Comparison of ENCODE assay signal across 9 cellular contexts in genomic region chr3:48468329-48468731, GRCh38. TPM values are rescaled to one million over a fixed set of nuclear protein-coding genes. Genes with fewer than 3 reads are reported as not detected.
A peak's percentile ranks its signal among the peaks of the same experiment; 100 is the strongest.
DNase-seq lines count a peak whose midpoint lies in the region; ATAC-seq and TF ChIP-seq lines count a peak whose summit lies in the region.
"Had no signal": no experiment of that assay in that cellular context is flagged by ENCODE, and none has a peak within 500 bp of the region (broad histone marks: within the 10 kb centered on the region; RNA-seq: fewer than 3 reads in every experiment).

No MANE protein-coding gene starts in this region.

- no peak overlapping the region for H3K4me3 ChIP-seq in mucosa of descending colon

- H3K9me3 ChIP-seq in mucosa of descending colon, result no peaks in the 10 kb centered on the region

- TF ChIP-seq CTCF in mucosa of descending colon (IDR thresholded peaks at IDR 0.05) (no peak), type B pancreatic cell (conservative IDR thresholded peaks at IDR 0.05) (no peak), GM13976 (IDR thresholded peaks at IDR 0.05; ENCODE audit: borderline replicate concordance, control extremely low read depth, extremely low read depth, insufficient read depth, missing control alignments) (no peak)

- in situ Hi-C loops in GM13976 (cut with MboI; ENCODE audit: low sequenced_read_pairs, unreplicated experiment), result no loop called here

- peaks cover 60% of the 10 kb centered on the region for H3K4me1 ChIP-seq in mucosa of descending colon (ENCODE audit: low read depth)

- CTCF ChIA-PET in activated naive CD4-positive, alpha-beta T cell treated with anti-CD3 and anti-CD28 coated beads, Interleukin-2, amount 10 ng/mL, durations not matched to agents 7 days and 5 days (lab: Charles Lee), result interaction anchor here (1.9 to 3.6 kb wide), 3 partner anchors 10 to 40 kb away, joined by 6 to 25 read pairs (median 13); no protein-coding TSS in a partner anchor

- no peak for DNase-seq in activated naive CD4-positive, alpha-beta T cell treated with anti-CD3 and anti-CD28 coated beads, Interleukin-2, amount 10 ng/mL, durations not matched to agents 7 days and 5 days
- DNase-seq in activated naive CD4-positive, alpha-beta T cell treated with Interleukin-2 at 50 U/mL for 16 hours, result no peak
- no peak for DNase-seq in activated naive CD8-positive, alpha-beta T cell treated with anti-CD3 and anti-CD28 coated beads for 36 hours
- DNase-seq in mucosa of descending colon, result peak in 2 of 3 donors; percentile 64 to 68
- no peak for DNase-seq in type B pancreatic cell (ENCODE audit: extremely low spot score, unreplicated experiment)
- no peak for DNase-seq in NCI-H526 treated with DMSO at 0.1 percent for 48 hours (lab: John Stamatoyannopoulos, UW)
- DNase-seq in GM13976 (ENCODE audit: low spot score), result no peak
- DNase-seq in NCI-H526 (lab: John Stamatoyannopoulos, UW), result no peak
- DNase-seq: NCI-H2081 treated with DMSO at 0.1 percent for 48 hours had no signal

- no peaks in the 10 kb centered on the region for H3K9me3 Mint-ChIP-seq in activated naive CD4-positive, alpha-beta T cell treated with anti-CD3 and anti-CD28 coated beads, Interleukin-2, amount 10 ng/mL, durations not matched to agents 7 days and 5 days
- H3K9me3 Mint-ChIP-seq in activated naive CD8-positive, alpha-beta T cell treated with anti-CD3 and anti-CD28 coated beads for 36 hours, result no peaks in the 10 kb centered on the region
- H3K9me3 Mint-ChIP-seq in type B pancreatic cell, result no peaks in the 10 kb centered on the region

- H3K27me3 Mint-ChIP-seq in activated naive CD4-positive, alpha-beta T cell treated with anti-CD3 and anti-CD28 coated beads, Interleukin-2, amount 10 ng/mL, durations not matched to agents 7 days and 5 days, result no peaks in the 10 kb centered on the region
- H3K27me3 Mint-ChIP-seq in activated naive CD8-positive, alpha-beta T cell treated with anti-CD3 and anti-CD28 coated beads for 36 hours, result no peaks in the 10 kb centered on the region
- H3K27me3 Mint-ChIP-seq in type B pancreatic cell, result no peaks in the 10 kb centered on the region

- intact Hi-C loops in mucosa of descending colon (cut with DNase I, micrococcal nuclease), result loop anchor here in 1 of 2 donors (5.0 kb wide), 1 partner anchor 79 kb away; no protein-coding TSS in a partner anchor

- H3K36me3 ChIP-seq in mucosa of descending colon (ENCODE audit: low read depth), result peaks cover 4% of the 10 kb centered on the region

- H3K27ac Mint-ChIP-seq in activated naive CD4-positive, alpha-beta T cell treated with anti-CD3 and anti-CD28 coated beads, Interleukin-2, amount 10 ng/mL, durations not matched to agents 7 days and 5 days, result peak overlapping the region; percentile 91
- H3K27ac Mint-ChIP-seq in activated naive CD8-positive, alpha-beta T cell treated with anti-CD3 and anti-CD28 coated beads for 36 hours, result peak overlapping the region; percentile 96
- peak overlapping the region; percentile 100 for H3K27ac Mint-ChIP-seq in type B pancreatic cell

- H3K4me3 Mint-ChIP-seq in activated naive CD4-positive, alpha-beta T cell treated with anti-CD3 and anti-CD28 coated beads, Interleukin-2, amount 10 ng/mL, durations not matched to agents 7 days and 5 days, result peak overlapping the region; percentile 93
- peak overlapping the region; percentile 95 for H3K4me3 Mint-ChIP-seq in activated naive CD8-positive, alpha-beta T cell treated with anti-CD3 and anti-CD28 coated beads for 36 hours
- peak overlapping the region; percentile 21 for H3K4me3 Mint-ChIP-seq in type B pancreatic cell

- peaks cover 65% of the 10 kb centered on the region for H3K4me1 Mint-ChIP-seq in activated naive CD4-positive, alpha-beta T cell treated with anti-CD3 and anti-CD28 coated beads, Interleukin-2, amount 10 ng/mL, durations not matched to agents 7 days and 5 days
- H3K4me1 Mint-ChIP-seq in activated naive CD8-positive, alpha-beta T cell treated with anti-CD3 and anti-CD28 coated beads for 36 hours, result peaks cover 52% of the 10 kb centered on the region
- peaks cover 25% of the 10 kb centered on the region for H3K4me1 Mint-ChIP-seq in type B pancreatic cell (ENCODE audit: unreplicated experiment)

- ATAC-seq in mucosa of descending colon, result no peak

- H3K36me3 Mint-ChIP-seq in activated naive CD4-positive, alpha-beta T cell treated with anti-CD3 and anti-CD28 coated beads, Interleukin-2, amount 10 ng/mL, durations not matched to agents 7 days and 5 days, result peaks cover 40% of the 10 kb centered on the region
- peaks cover 41% of the 10 kb centered on the region for H3K36me3 Mint-ChIP-seq in activated naive CD8-positive, alpha-beta T cell treated with anti-CD3 and anti-CD28 coated beads for 36 hours
- H3K36me3 Mint-ChIP-seq in type B pancreatic cell, result peaks cover 8% of the 10 kb centered on the region

RNA-seq across cellular contexts. Expression of gene ATRIP, which starts 21.8 kb away (rescaled TPM):
- 10 to 100 TPM; 17.3 to 17.9 TPM for total RNA-seq in activated naive CD8-positive, alpha-beta T cell treated with anti-CD3 and anti-CD28 coated beads for 36 hours
- total RNA-seq in mucosa of descending colon, result 1 to 10 TPM; 4.5 to 7.2 (median 6.2) TPM
- total RNA-seq in type B pancreatic cell (ENCODE audit: low replicate concordance), result 9.3 and 16.0 TPM in 2 replicates

RNA-seq across cellular contexts. Expression of gene TMA7, which starts 28.3 kb away (rescaled TPM):
- 100 to 1,000 TPM; 398 to 421 TPM for total RNA-seq in activated naive CD8-positive, alpha-beta T cell treated with anti-CD3 and anti-CD28 coated beads for 36 hours
- total RNA-seq in mucosa of descending colon, result 100 to 1,000 TPM; 130 to 193 (median 153) TPM
- 268 and 281 TPM in 2 replicates for total RNA-seq in type B pancreatic cell (ENCODE audit: low replicate concordance)

RNA-seq across cellular contexts. Expression of gene CCDC51, which starts 28.4 kb away (rescaled TPM):
- 10 to 100 TPM; 28.2 to 29.5 TPM for total RNA-seq in activated naive CD8-positive, alpha-beta T cell treated with anti-CD3 and anti-CD28 coated beads for 36 hours
- 10 to 100 TPM; 13.0 to 15.3 (median 14.8) TPM for total RNA-seq in mucosa of descending colon
- 15.0 and 25.7 TPM in 2 replicates for total RNA-seq in type B pancreatic cell (ENCODE audit: low replicate concordance)

RNA-seq across cellular contexts. Expression of gene SHISA5, which starts 35.6 kb away (rescaled TPM):
- total RNA-seq in activated naive CD8-positive, alpha-beta T cell treated with anti-CD3 and anti-CD28 coated beads for 36 hours, result 10 to 100 TPM; 68.8 to 73.5 TPM
- total RNA-seq in mucosa of descending colon (100 to 1,000 TPM; 106 to 120 (median 115) TPM), type B pancreatic cell (ENCODE audit: low replicate concordance) (162 and 193 TPM in 2 replicates)

RNA-seq across cellular contexts. Expression of gene PLXNB1, which starts 38.4 kb away (rescaled TPM):
- total RNA-seq in activated naive CD8-positive, alpha-beta T cell treated with anti-CD3 and anti-CD28 coated beads for 36 hours, result 1 to 10 TPM; 1.6 to 2.4 TPM
- total RNA-seq in mucosa of descending colon, result 100 to 1,000 TPM in 2 of 3 donors, 10 to 100 TPM in 1; 98.1 to 136 (median 127) TPM
- 212 and 367 TPM in 2 replicates for total RNA-seq in type B pancreatic cell (ENCODE audit: low replicate concordance)

Comparison
In these comparisons a context has a peak if more than half of its experiments do, and no peak if none do; other contexts are left out.
1. DNase-seq: peak in mucosa of descending colon (2 of 3); none in activated naive CD4-positive, alpha-beta T cell treated with anti-CD3 and anti-CD28 coated beads, Interleukin-2, amount 10 ng/mL, durations not matched to agents 7 days and 5 days (single experiment), activated naive CD4-positive, alpha-beta T cell treated with Interleukin-2 at 50 U/mL for 16 hours (single experiment), activated naive CD8-positive, alpha-beta T cell treated with anti-CD3 and anti-CD28 coated beads for 36 hours (single experiment), type B pancreatic cell (single experiment), NCI-H526 treated with DMSO at 0.1 percent for 48 hours (single experiment), GM13976 (single experiment) and NCI-H526 (0 of 2).
2. H3K4me3 Mint-ChIP-seq: peak in every context shown above with its lines; median percentile 95 in activated naive CD8-positive, alpha-beta T cell treated with anti-CD3 and anti-CD28 coated beads for 36 hours; 93 in activated naive CD4-positive, alpha-beta T cell treated with anti-CD3 and anti-CD28 coated beads, Interleukin-2, amount 10 ng/mL, durations not matched to agents 7 days and 5 days; 21 in type B pancreatic cell.
3. Peak in every context shown above with its lines, with median percentiles within 50 percentile points of each other: H3K27ac Mint-ChIP-seq.